20 cellular contexts compared by ENCODE assay signal in genomic region chr13:32203736-32204135, GRCh38.
"Had no signal": no experiment of that assay in that cellular context is flagged by ENCODE, and none has a peak within 500 bp of the region (broad histone marks: within the 10 kb centered on the region; RNA-seq: fewer than 3 reads in every experiment).

No MANE protein-coding gene starts in this region.

- H3K9me3 ChIP-seq: SJCRH30 had no signal

- H3K4me3 ChIP-seq: K562, SJCRH30 had no signal

- H3K36me3 ChIP-seq: SJCRH30 had no signal

- H3K27me3 ChIP-seq: SJCRH30 had no signal

- H3K27ac ChIP-seq: SJCRH30 had no signal

- DNase-seq: MV-4-11, NCI-H1048, NCI-H1105 treated with DMSO at 0.1 percent for 48 hours, NCI-H1417 treated with DMSO at 0.1 percent for 48 hours, NCI-H146, NCI-H1694 treated with DMSO at 0.1 percent for 48 hours, NCI-H1930, NCI-H2081, NCI-H2107, NCI-H226, NCI-H446, NCI-H510A, NCI-H524 treated with DMSO at 0.1 percent for 48 hours, NCI-H69, NCI-H774, RPMI8226, SHP77 treated with DMSO at 0.1 percent for 48 hours, SJCRH30 had no signal

- ATAC-seq: K562, SK-N-SH treated with all-trans-retinoic acid at 6 μM for 48 hours had no signal
